In genomic region chr1:218426343-218426657, GRCh38 we compare ENCODE assay signal across 1 cellular context.
TF ChIP-seq lines count a peak whose summit lies in the region.

No MANE protein-coding gene starts in this region.

TF ChIP-seq in A549, 52 proteins besides CTCF, POLR2A, EP300 and RAD21 (continued from another document):
- TF ChIP-seq CBX2 (IDR thresholded peaks at IDR 0.05; ENCODE audit: borderline replicate concordance, low read depth) (no peak), JUN (IDR thresholded peaks at IDR 0.05) (peak; percentile 41 to 59; a peak in 2 of 5 replicates), PHF8 (IDR thresholded peaks at IDR 0.05; ENCODE audit: borderline replicate concordance, low read depth) (no peak), TFCP2L1 (CRISPR knock-in tag; IDR thresholded peaks at IDR 0.05) (no peak), HOXB5 (CRISPR knock-in tag; IDR thresholded peaks at IDR 0.05) (no peak), NR3C1 (IDR thresholded peaks at IDR 0.05) (no peak), JUNB (IDR thresholded peaks at IDR 0.05) (peak; percentile 23; the same call in 1 of the 2 replicates), HES2 (IDR thresholded peaks at IDR 0.05) (peak; percentile 58; the same call in 1 of the 2 replicates)
